In the genomic region with DNA sequence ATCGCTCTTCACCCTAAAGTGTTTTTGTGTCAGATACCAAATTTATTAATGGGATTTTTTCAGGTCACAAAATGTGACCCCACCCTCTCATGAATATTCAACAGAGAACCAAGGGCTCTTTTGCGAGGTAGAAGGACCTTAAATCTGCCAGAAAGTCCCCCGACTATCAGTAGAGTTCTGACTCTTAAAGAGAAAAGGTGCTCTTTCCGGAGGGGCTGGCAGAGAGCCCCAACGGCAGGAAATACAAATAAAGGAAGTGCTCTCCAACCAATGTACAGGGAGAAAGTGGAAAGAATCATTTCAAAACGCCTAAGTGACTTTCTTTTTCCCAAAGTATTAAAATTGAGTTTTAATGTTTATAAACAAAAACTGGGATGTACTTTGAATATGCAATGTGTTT, we compare ENCODE assay signal across 1 cellular context.
TF ChIP-seq lines count a peak whose summit lies in the region.

No MANE protein-coding gene starts in this region.

TF ChIP-seq in IMR-90, 13 proteins besides CTCF, POLR2A, EP300 and RAD21 (continued from another document):
- TF ChIP-seq, protein P1, sequence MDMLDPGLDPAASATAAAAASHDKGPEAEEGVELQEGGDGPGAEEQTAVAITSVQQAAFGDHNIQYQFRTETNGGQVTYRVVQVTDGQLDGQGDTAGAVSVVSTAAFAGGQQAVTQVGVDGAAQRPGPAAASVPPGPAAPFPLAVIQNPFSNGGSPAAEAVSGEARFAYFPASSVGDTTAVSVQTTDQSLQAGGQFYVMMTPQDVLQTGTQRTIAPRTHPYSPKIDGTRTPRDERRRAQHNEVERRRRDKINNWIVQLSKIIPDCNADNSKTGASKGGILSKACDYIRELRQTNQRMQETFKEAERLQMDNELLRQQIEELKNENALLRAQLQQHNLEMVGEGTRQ (IDR thresholded peaks at IDR 0.05; ENCODE audit: low read depth, low read length), result no peak
- TF ChIP-seq MAFK (IDR thresholded peaks at IDR 0.05; ENCODE audit: low read depth, low read length) (no peak), CHD1 (IDR thresholded peaks at IDR 0.05; ENCODE audit: low read depth, low read length) (no peak)
